Comparison of ENCODE assay signal across 27 cellular contexts in the genomic region with DNA sequence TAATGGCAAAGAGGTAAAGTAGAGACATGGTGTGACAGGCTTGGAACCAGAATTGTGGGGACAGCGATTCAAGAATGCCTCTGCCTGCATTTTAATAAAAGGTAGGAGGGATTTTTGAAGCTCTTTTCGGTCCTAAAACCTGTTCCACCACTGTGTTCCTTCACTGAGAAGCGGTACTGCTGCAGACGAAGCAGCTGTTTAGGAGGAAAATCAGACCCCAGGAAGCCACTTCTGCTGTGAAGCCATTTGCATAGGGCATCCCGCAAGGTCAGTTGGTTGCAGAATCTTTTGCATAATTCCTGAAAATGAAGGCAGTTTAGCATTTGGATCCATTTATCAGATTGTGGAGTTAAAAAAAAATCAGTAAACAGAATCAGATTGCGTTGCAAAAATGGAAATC.
"Had no signal": no experiment of that assay in that cellular context is flagged by ENCODE, and none has a peak within 500 bp of the region (broad histone marks: within the 10 kb centered on the region; RNA-seq: fewer than 3 reads in every experiment).

No MANE protein-coding gene starts in this region.

- H3K36me3 Mint-ChIP-seq: activated naive CD4-positive, alpha-beta T cell treated with anti-CD3 and anti-CD28 coated beads, Interleukin-2, amount 50 U/mL, for 72 hours; T-cell had no signal

- H3K4me1 Mint-ChIP-seq: activated naive CD8-positive, alpha-beta T cell treated with anti-CD3 and anti-CD28 coated beads, Interleukin-2, amount 50 U/mL, for 24 hours; central memory CD8-positive, alpha-beta T cell; T-cell had no signal

- H3K9me3 Mint-ChIP-seq: activated naive CD4-positive, alpha-beta T cell treated with anti-CD3 and anti-CD28 coated beads, Interleukin-2, amount 50 U/mL, for 72 hours; activated naive CD8-positive, alpha-beta T cell treated with anti-CD3 and anti-CD28 coated beads, Interleukin-2, amount 50 U/mL, for 24 hours; central memory CD8-positive, alpha-beta T cell; T-cell had no signal

- DNase-seq: activated CD4-positive, alpha-beta T cell treated with anti-CD3 and anti-CD28 coated beads for 4 hours; activated CD8-positive, alpha-beta memory T cell treated with anti-CD3 and anti-CD28 coated beads, Interleukin-2, amount 50 U/mL, for 48 hours; activated CD8-positive, alpha-beta T cell treated with anti-CD3 and anti-CD28 coated beads, Interleukin-2, amount 10 ng/mL, durations not matched to agents 7 days and 5 days; activated naive CD8-positive, alpha-beta T cell treated with anti-CD3 and anti-CD28 coated beads, Interleukin-2, amount 50 U/mL, for 24 hours; activated T-cell treated with anti-CD3 and anti-CD28 coated beads, Interleukin-2, amount 50 U/mL, for 1 hour; amniotic stem cell; body of pancreas; KG1; NCI-H1092; NCI-H1417 treated with DMSO at 0.1 percent for 48 hours; NCI-H1694; NCI-H2029; NCI-H2107; NCI-H345; NCI-H510A; PC-3; SIG-M5; T-cell; T-helper 2 cell; T1000; WERI-Rb-1 had no signal

- H3K4me1 ChIP-seq: ascending aorta, body of pancreas had no signal

- H3K9me3 ChIP-seq: body of pancreas had no signal

- ATAC-seq: activated CD4-positive, CD25-positive, alpha-beta regulatory T cell treated with anti-CD3 and anti-CD28 coated beads, Interleukin-2, amount 50 U/mL, for 24 hours; activated CD8-positive, alpha-beta T cell treated with anti-CD3 and anti-CD28 coated beads, Interleukin-2, amount 10 ng/mL, durations not matched to agents 7 days and 5 days; activated naive CD4-positive, alpha-beta T cell treated with anti-CD3 and anti-CD28 coated beads, Interleukin-2, amount 50 U/mL, for 72 hours; activated naive CD8-positive, alpha-beta T cell treated with anti-CD3 and anti-CD28 coated beads, Interleukin-2, amount 50 U/mL, for 24 hours; body of pancreas; PC-3; T-cell had no signal

- H3K27ac ChIP-seq: ascending aorta, body of pancreas, SK-N-MC, WERI-Rb-1 had no signal

- H3K27me3 ChIP-seq: ascending aorta had no signal

- H3K27ac Mint-ChIP-seq: activated CD8-positive, alpha-beta T cell treated with anti-CD3 and anti-CD28 coated beads, Interleukin-2, amount 10 ng/mL, durations not matched to agents 7 days and 5 days; activated naive CD4-positive, alpha-beta T cell treated with anti-CD3 and anti-CD28 coated beads, Interleukin-2, amount 50 U/mL, for 72 hours; activated naive CD8-positive, alpha-beta T cell treated with anti-CD3 and anti-CD28 coated beads, Interleukin-2, amount 50 U/mL, for 24 hours had no signal

- H3K4me3 ChIP-seq: ascending aorta, body of pancreas, SK-N-MC had no signal

- FAIRE-seq: TTC549 had no signal

- H3K4me3 Mint-ChIP-seq: activated CD8-positive, alpha-beta T cell treated with anti-CD3 and anti-CD28 coated beads, Interleukin-2, amount 10 ng/mL, durations not matched to agents 7 days and 5 days; activated naive CD8-positive, alpha-beta T cell treated with anti-CD3 and anti-CD28 coated beads, Interleukin-2, amount 50 U/mL, for 24 hours; central memory CD8-positive, alpha-beta T cell; T-cell had no signal

- H3K36me3 ChIP-seq: ascending aorta, WERI-Rb-1 had no signal
